11 cellular contexts compared by ENCODE assay signal in the genomic region with DNA sequence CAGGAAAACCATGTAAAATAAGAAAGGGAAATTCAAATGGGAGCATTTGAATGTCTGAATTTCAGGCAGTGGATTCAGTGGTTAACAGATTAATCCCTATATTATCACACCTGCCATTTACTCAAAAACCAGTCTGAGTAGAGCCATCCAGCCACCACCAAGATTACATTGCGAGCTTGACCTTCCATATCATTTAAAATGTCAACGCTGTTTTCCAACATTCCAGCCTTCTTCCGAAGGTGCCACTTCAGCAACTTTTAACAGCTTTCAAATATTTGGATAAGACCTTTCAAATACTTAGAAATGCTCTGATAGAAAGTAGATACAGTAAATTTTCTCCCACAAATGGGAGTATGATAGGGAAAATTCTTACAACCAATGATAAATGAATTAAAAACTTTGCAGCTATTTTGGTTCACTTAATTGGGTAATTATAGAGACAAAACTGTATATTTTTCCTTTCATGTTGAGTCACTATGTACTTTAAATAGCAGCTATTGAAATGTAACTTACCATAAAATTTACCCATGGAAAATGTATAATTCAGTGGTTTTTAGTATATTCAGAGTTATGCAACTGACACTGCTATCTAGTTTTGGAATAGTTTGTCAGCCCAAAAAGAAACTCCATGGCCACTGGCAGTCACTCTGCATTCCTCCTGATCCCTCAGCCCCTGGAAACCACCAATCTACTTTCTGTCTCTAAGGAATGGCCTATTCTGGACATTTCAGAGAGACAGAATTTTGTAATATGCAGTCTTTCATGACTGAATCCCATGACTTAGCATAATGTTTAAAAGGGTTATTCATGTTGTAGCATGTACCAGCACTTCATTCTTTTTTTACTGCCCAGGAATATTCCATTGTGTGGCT. TPM values are rescaled to one million over a fixed set of nuclear protein-coding genes. Genes with fewer than 3 reads are reported as not detected.
A peak's percentile ranks its signal among the peaks of the same experiment; 100 is the strongest.
DNase-seq lines count a peak whose midpoint lies in the region; ATAC-seq and TF ChIP-seq lines count a peak whose summit lies in the region.
"Had no signal": no experiment of that assay in that cellular context is flagged by ENCODE, and none has a peak within 500 bp of the region (broad histone marks: within the 10 kb centered on the region; RNA-seq: fewer than 3 reads in every experiment).

No MANE protein-coding gene starts in this region.

- H3K27me3 Mint-ChIP-seq in T-helper 2 cell treated with Interferon-gamma antibody and Interleukin-4, amounts not matched to agents 5 μg/mL and 100 μg/mL, for 36 hours (ENCODE audit: low read depth) = no peaks in the 10 kb centered on the region
- H3K27me3 Mint-ChIP-seq in activated CD8-positive, alpha-beta T cell treated with anti-CD3 and anti-CD28 coated beads, Interleukin-2, amount 10 ng/mL, durations not matched to agents 7 days and 5 days (ENCODE audit: low read depth) = no peaks in the 10 kb centered on the region
- no peaks in the 10 kb centered on the region for H3K27me3 Mint-ChIP-seq in stimulated activated naive B cell treated with anti-CD40 and anti-IgM and Interleukin-4, amounts not matched to agents 10 μg/mL and 1 μg/mL and 100 μg/mL, for 72 hours

- peaks cover 5 to 19% of the 10 kb centered on the region in 2 donors for H3K4me1 ChIP-seq in ascending aorta
- H3K4me1 ChIP-seq: neural progenitor cell had no signal

- H3K4me3 Mint-ChIP-seq in T-helper 2 cell treated with Interferon-gamma antibody and Interleukin-4, amounts not matched to agents 5 μg/mL and 100 μg/mL, for 36 hours = no peak overlapping the region
- H3K4me3 Mint-ChIP-seq in activated CD8-positive, alpha-beta T cell treated with anti-CD3 and anti-CD28 coated beads, Interleukin-2, amount 10 ng/mL, durations not matched to agents 7 days and 5 days = no peak overlapping the region
- peak overlapping the region; percentile 48 to 49 for H3K4me3 Mint-ChIP-seq in stimulated activated naive B cell treated with anti-CD40 and anti-IgM and Interleukin-4, amounts not matched to agents 10 μg/mL and 1 μg/mL and 100 μg/mL, for 72 hours
- H3K4me3 Mint-ChIP-seq: neural progenitor cell had no signal

- H3K36me3 ChIP-seq in ascending aorta = no peaks in the 10 kb centered on the region
- H3K36me3 ChIP-seq: neural progenitor cell had no signal

- CTCF ChIA-PET in activated CD8-positive, alpha-beta T cell treated with anti-CD3 and anti-CD28 coated beads, Interleukin-2, amount 10 ng/mL, durations not matched to agents 7 days and 5 days (lab: Charles Lee) = interaction anchor here (0.9 to 2.7 kb wide), 4 partner anchors 8 to 176 kb away, joined by 3 to 9 read pairs (median 4); no protein-coding TSS in a partner anchor

- H3K9me3 ChIP-seq in ascending aorta = no peaks in the 10 kb centered on the region

- H3K4me3 ChIP-seq in fibroblast of villous mesenchyme (ENCODE audit: low read depth, low read length) (no peak overlapping the region), ascending aorta (no peak overlapping the region)
- H3K4me3 ChIP-seq: neural progenitor cell had no signal

- H3K36me3 Mint-ChIP-seq in T-helper 2 cell treated with Interferon-gamma antibody and Interleukin-4, amounts not matched to agents 5 μg/mL and 100 μg/mL, for 36 hours (ENCODE audit: low read depth) = peaks cover 33% of the 10 kb centered on the region
- H3K36me3 Mint-ChIP-seq in activated CD8-positive, alpha-beta T cell treated with anti-CD3 and anti-CD28 coated beads, Interleukin-2, amount 10 ng/mL, durations not matched to agents 7 days and 5 days (ENCODE audit: low read depth) = peaks cover 51% of the 10 kb centered on the region
- H3K36me3 Mint-ChIP-seq in stimulated activated naive B cell treated with anti-CD40 and anti-IgM and Interleukin-4, amounts not matched to agents 10 μg/mL and 1 μg/mL and 100 μg/mL, for 72 hours = peaks cover 27 to 62% of the 10 kb centered on the region in 2 donors

- no peak for ATAC-seq in activated CD8-positive, alpha-beta T cell treated with anti-CD3 and anti-CD28 coated beads, Interleukin-2, amount 10 ng/mL, durations not matched to agents 7 days and 5 days
- no peak for ATAC-seq in stimulated activated naive B cell treated with anti-CD40 and anti-IgM and Interleukin-4, amounts not matched to agents 10 μg/mL and 1 μg/mL and 100 μg/mL, for 72 hours (replicated peaks)
- no peak for ATAC-seq in GM18498 (IDR thresholded peaks at IDR 0.05; ENCODE audit: unreplicated experiment)

- POLR2A ChIA-PET in activated CD8-positive, alpha-beta T cell treated with anti-CD3 and anti-CD28 coated beads, Interleukin-2, amount 10 ng/mL, durations not matched to agents 7 days and 5 days (lab: Charles Lee) = interaction anchor here (0.6 kb wide), 1 partner anchor 71 kb away, joined by 3 read pairs; no protein-coding TSS in a partner anchor

- H3K4me1 Mint-ChIP-seq in T-helper 2 cell treated with Interferon-gamma antibody and Interleukin-4, amounts not matched to agents 5 μg/mL and 100 μg/mL, for 36 hours (ENCODE audit: low read depth) = peaks cover 54% of the 10 kb centered on the region
- peaks cover 81% of the 10 kb centered on the region for H3K4me1 Mint-ChIP-seq in activated CD8-positive, alpha-beta T cell treated with anti-CD3 and anti-CD28 coated beads, Interleukin-2, amount 10 ng/mL, durations not matched to agents 7 days and 5 days (ENCODE audit: low read depth)
- H3K4me1 Mint-ChIP-seq in stimulated activated naive B cell treated with anti-CD40 and anti-IgM and Interleukin-4, amounts not matched to agents 10 μg/mL and 1 μg/mL and 100 μg/mL, for 72 hours = peaks cover 57 to 92% of the 10 kb centered on the region in 2 donors

- intact Hi-C loops in ascending aorta (cut with DNase I) = loop anchor here (2.0 kb wide), 1 partner anchor 21 kb away; a partner anchor contains a TSS

- H3K27ac Mint-ChIP-seq in T-helper 2 cell treated with Interferon-gamma antibody and Interleukin-4, amounts not matched to agents 5 μg/mL and 100 μg/mL, for 36 hours = peak overlapping the region; percentile 49
- peak overlapping the region; percentile 16 for H3K27ac Mint-ChIP-seq in activated CD8-positive, alpha-beta T cell treated with anti-CD3 and anti-CD28 coated beads, Interleukin-2, amount 10 ng/mL, durations not matched to agents 7 days and 5 days
- H3K27ac Mint-ChIP-seq in stimulated activated naive B cell treated with anti-CD40 and anti-IgM and Interleukin-4, amounts not matched to agents 10 μg/mL and 1 μg/mL and 100 μg/mL, for 72 hours = peak overlapping the region; percentile 84
- H3K27ac Mint-ChIP-seq: neural progenitor cell had no signal

- H3K27me3 ChIP-seq in ascending aorta = no peaks in the 10 kb centered on the region
- H3K27me3 ChIP-seq: neural progenitor cell had no signal

- no peak for DNase-seq in T-helper 2 cell treated with Interferon-gamma antibody and Interleukin-4, amounts not matched to agents 5 μg/mL and 100 μg/mL, for 36 hours (ENCODE audit: low spot score)
- no peak for DNase-seq in T-helper 2 cell
- DNase-seq in activated CD8-positive, alpha-beta T cell treated with anti-CD3 and anti-CD28 coated beads, Interleukin-2, amount 10 ng/mL, durations not matched to agents 7 days and 5 days = no peak
- peak; percentile 82 for DNase-seq in fibroblast of villous mesenchyme (ENCODE audit: low read depth)
- DNase-seq in stimulated activated naive B cell treated with anti-CD40 and anti-IgM and Interleukin-4, amounts not matched to agents 10 μg/mL and 1 μg/mL and 100 μg/mL, for 72 hours = no peak
- no peak for DNase-seq in ascending aorta (ENCODE audit: low spot score in 2 of 2)
- no peak for DNase-seq in NCI-H748 treated with DMSO at 0.1 percent for 48 hours (lab: John Stamatoyannopoulos, UW)
- DNase-seq: C1 segment of cervical spinal cord, NCI-H146 had no signal

- H3K27ac ChIP-seq in ascending aorta = peak overlapping the region in 1 of 2 donors; percentile 65
- H3K27ac ChIP-seq: neural progenitor cell had no signal

- no peaks in the 10 kb centered on the region for H3K9me3 Mint-ChIP-seq in T-helper 2 cell treated with Interferon-gamma antibody and Interleukin-4, amounts not matched to agents 5 μg/mL and 100 μg/mL, for 36 hours
- no peaks in the 10 kb centered on the region for H3K9me3 Mint-ChIP-seq in activated CD8-positive, alpha-beta T cell treated with anti-CD3 and anti-CD28 coated beads, Interleukin-2, amount 10 ng/mL, durations not matched to agents 7 days and 5 days (ENCODE audit: insufficient read depth)
- H3K9me3 Mint-ChIP-seq in stimulated activated naive B cell treated with anti-CD40 and anti-IgM and Interleukin-4, amounts not matched to agents 10 μg/mL and 1 μg/mL and 100 μg/mL, for 72 hours = no peaks in the 10 kb centered on the region
- H3K9me3 Mint-ChIP-seq: neural progenitor cell had no signal

- no peak for TF ChIP-seq CTCF in fibroblast of villous mesenchyme (IDR thresholded peaks at IDR 0.05; ENCODE audit: insufficient read depth, low read depth, low read length)
- no peak for TF ChIP-seq CTCF in ascending aorta (IDR thresholded peaks at IDR 0.05)

RNA-seq across cellular contexts. Expression of a gene that starts 21.6 kb away (rescaled TPM):
- 100 to 1,000 TPM; 177 to 180 TPM for total RNA-seq in activated CD8-positive, alpha-beta T cell treated with anti-CD3 and anti-CD28 coated beads, Interleukin-2, amount 10 ng/mL, durations not matched to agents 7 days and 5 days
- total RNA-seq in fibroblast of villous mesenchyme (100 and 116 TPM in 2 replicates), ascending aorta (49.7 TPM)

Comparison
In these comparisons a context has a peak if more than half of its experiments do, and no peak if none do; other contexts are left out.
1. H3K27ac Mint-ChIP-seq: peak in every context shown above with its lines; median percentile 84 in stimulated activated naive B cell treated with anti-CD40 and anti-IgM and Interleukin-4, amounts not matched to agents 10 μg/mL and 1 μg/mL and 100 μg/mL, for 72 hours; 49 in T-helper 2 cell treated with Interferon-gamma antibody and Interleukin-4, amounts not matched to agents 5 μg/mL and 100 μg/mL, for 36 hours; 16 in activated CD8-positive, alpha-beta T cell treated with anti-CD3 and anti-CD28 coated beads, Interleukin-2, amount 10 ng/mL, durations not matched to agents 7 days and 5 days.
2. H3K4me3 Mint-ChIP-seq: peak in stimulated activated naive B cell treated with anti-CD40 and anti-IgM and Interleukin-4, amounts not matched to agents 10 μg/mL and 1 μg/mL and 100 μg/mL, for 72 hours (2 of 2); none in T-helper 2 cell treated with Interferon-gamma antibody and Interleukin-4, amounts not matched to agents 5 μg/mL and 100 μg/mL, for 36 hours (single experiment) and activated CD8-positive, alpha-beta T cell treated with anti-CD3 and anti-CD28 coated beads, Interleukin-2, amount 10 ng/mL, durations not matched to agents 7 days and 5 days (single experiment).